In the genomic region with DNA sequence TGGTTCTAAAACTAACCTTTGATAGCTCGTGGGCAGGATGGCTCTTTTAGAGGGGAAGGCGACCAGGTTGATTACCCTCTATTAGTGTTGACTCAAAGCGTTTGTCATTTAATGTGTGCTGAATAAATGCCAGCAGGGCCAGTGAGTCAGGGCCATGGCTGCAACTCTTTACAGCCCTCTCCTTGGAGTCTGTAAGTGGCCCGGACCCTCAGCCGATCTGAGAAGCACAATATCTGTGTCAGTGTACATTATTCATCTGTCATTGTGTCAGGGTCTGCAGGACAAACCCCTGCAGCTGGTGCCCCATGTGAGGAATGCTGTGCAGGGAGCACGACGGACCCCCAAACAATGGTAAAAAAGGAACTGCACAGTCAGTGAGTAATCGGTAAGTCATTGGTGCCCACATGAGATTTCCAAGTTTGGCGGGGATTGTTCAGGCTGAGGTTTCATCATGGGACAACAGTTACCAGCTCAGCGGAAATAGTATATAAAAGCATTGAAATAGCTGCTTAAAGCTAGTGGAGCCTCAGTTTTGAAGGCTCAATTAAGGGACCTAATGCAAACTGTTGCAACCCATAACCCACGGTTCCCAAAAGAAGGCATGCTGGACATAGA, we compare ENCODE assay signal across 15 cellular contexts.
"Had no signal": no experiment of that assay in that cellular context is flagged by ENCODE, and none has a peak within 500 bp of the region (broad histone marks: within the 10 kb centered on the region; RNA-seq: fewer than 3 reads in every experiment).

No MANE protein-coding gene starts in this region.

- H3K4me1 ChIP-seq: sigmoid colon, stomach, vagina had no signal

- H3K36me3 ChIP-seq: cardiac muscle cell, sigmoid colon, stomach, vagina had no signal

- H3K4me3 ChIP-seq: cardiac muscle cell, lung, sigmoid colon, stomach, vagina had no signal

- H3K27me3 ChIP-seq: cardiac muscle cell, sigmoid colon, stomach, vagina had no signal

- H3K9me3 ChIP-seq: sigmoid colon, vagina had no signal

- DNase-seq: activated CD4-positive, alpha-beta memory T cell treated with anti-CD3 and anti-CD28 coated beads, Interleukin-2, amount 10 ng/mL, durations not matched to agents 7 days and 5 days; activated CD4-positive, alpha-beta T cell treated with anti-CD3 and anti-CD28 coated beads for 36 hours; activated CD8-positive, alpha-beta memory T cell treated with anti-CD3 and anti-CD28 coated beads, Interleukin-2, amount 10 ng/mL, durations not matched to agents 7 days and 5 days; dermis blood vessel endothelial cell; effector memory CD4-positive, alpha-beta T cell; hippocampal formation; left colon; sigmoid colon; stimulated activated CD4-positive, alpha-beta T cell treated with anti-CD3 and anti-CD28 coated beads, Interleukin-4, amount 100 ng/mL, for 24 hours; stomach had no signal

- ATAC-seq: activated CD4-positive, alpha-beta T cell treated with anti-CD3 and anti-CD28 coated beads for 36 hours; activated CD8-positive, alpha-beta memory T cell treated with anti-CD3 and anti-CD28 coated beads, Interleukin-2, amount 10 ng/mL, durations not matched to agents 7 days and 5 days; left colon; stimulated activated effector memory CD8-positive, alpha-beta T cell treated with anti-CD3 and anti-CD28 coated beads, Interleukin-12 subunit alpha, Interleukin-12 subunit beta, amount 100 ng/mL, for 72 hours; WTC11 had no signal

- H3K27ac ChIP-seq: cardiac muscle cell, sigmoid colon, stomach, vagina had no signal
